8 cellular contexts compared by ENCODE assay signal in the genomic region with DNA sequence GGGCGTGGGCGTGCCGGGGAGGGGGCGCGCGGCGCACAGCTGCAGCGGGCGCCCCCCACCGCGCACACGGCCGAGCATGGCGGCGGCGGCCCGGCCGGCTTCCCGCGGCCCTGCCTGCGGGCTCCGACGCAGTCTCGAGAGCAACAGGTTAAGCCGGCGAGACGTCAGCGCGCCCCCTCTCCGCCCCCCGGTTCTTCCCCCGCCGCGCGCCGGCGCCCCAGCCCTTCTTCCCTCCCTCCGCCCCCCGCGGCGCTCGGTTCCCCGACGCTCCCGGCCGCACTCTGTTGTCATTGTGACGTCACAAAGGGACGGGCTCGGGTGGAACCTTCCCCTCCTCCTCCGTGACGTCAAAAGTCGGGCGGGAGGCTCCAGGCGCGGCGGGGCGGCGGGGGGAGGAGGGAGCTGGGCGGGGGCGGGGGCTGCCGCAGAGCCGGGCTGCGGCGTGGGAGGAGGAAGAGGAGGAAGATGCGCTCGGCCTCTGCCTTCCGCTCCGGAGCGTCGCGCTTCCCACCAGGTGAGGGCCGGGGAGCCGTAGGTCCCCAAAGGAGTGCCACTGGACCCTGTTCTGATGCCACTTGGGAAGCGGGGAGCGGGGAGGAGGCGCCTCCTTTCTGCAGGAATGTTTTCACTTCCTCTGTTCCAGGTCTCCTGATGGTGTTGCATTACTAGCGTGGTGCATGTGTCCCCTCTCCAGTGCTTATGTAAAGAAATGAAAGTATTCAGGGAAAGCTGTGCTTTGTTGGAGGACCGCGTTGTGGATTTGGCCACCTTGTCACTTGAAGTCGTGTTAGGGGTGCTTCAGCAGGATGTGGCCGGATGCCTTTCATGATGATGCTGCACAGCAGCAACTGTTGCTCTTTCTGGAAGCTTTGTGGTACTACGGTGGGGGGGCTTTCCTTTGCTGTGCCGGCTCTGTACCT. TPM values are rescaled to one million over a fixed set of nuclear protein-coding genes. Genes with fewer than 3 reads are reported as not detected.
DNase-seq lines count a peak whose midpoint lies in the region; ATAC-seq and TF ChIP-seq lines count a peak whose summit lies in the region.

No MANE protein-coding gene starts in this region.

- no peaks in the 10 kb centered on the region; the same call in 1 of the 2 replicates for H4K20me1 ChIP-seq in PC-9 (ENCODE audit: insufficient read depth)

- CTCF ChIA-PET in CD8-positive, alpha-beta memory T cell (lab: Charles Lee): interaction anchor here (0.9 to 1.3 kb wide), 3 partner anchors 10 to 57 kb away, joined by 3 to 5 read pairs (median 4); no protein-coding TSS in a partner anchor
- CTCF ChIA-PET in PC-9 (lab: Charles Lee): interaction anchor here (0.5 to 0.7 kb wide), 6 partner anchors 96 to 1563 kb away, joined by 3 to 11 read pairs (median 4); no protein-coding TSS in a partner anchor

- H3F3A ChIP-seq in PC-9 (ENCODE audit: insufficient read depth, low read depth): peaks cover 46% of the 10 kb centered on the region

- H3K27me3 ChIP-seq in CD8-positive, alpha-beta memory T cell (ENCODE audit: insufficient read depth, low read length, poor library complexity, severe bottlenecking): no peaks in the 10 kb centered on the region
- H3K27me3 ChIP-seq in PC-9 (ENCODE audit: insufficient read depth, low read depth): no peaks in the 10 kb centered on the region
- no peaks in the 10 kb centered on the region for H3K27me3 ChIP-seq in mucosa of stomach (ENCODE audit: control insufficient read depth, insufficient read depth, low read length)

- peak overlapping the region; percentile 99 for H3K27ac ChIP-seq in CD8-positive, alpha-beta memory T cell (ENCODE audit: low read depth, low read length)
- peak overlapping the region; percentile 73 for H3K27ac ChIP-seq in PC-9

- H3K4me3 ChIP-seq in CD8-positive, alpha-beta memory T cell (ENCODE audit: low read length): peak overlapping the region; percentile 91
- peak overlapping the region; percentile 85 for H3K4me3 ChIP-seq in Jurkat, Clone E6-1 (ENCODE audit: low read length)
- H3K4me3 ChIP-seq in PC-9 (peak overlapping the region; percentile 64), mucosa of stomach (ENCODE audit: low read length) (peak overlapping the region; percentile 49)

- no peaks in the 10 kb centered on the region for H3K36me3 ChIP-seq in CD8-positive, alpha-beta memory T cell (ENCODE audit: insufficient read depth, low read length)
- H3K36me3 ChIP-seq in PC-9 (ENCODE audit: low read depth) (no peaks in the 10 kb centered on the region; the same call in 1 of the 2 replicates), mucosa of stomach (ENCODE audit: control insufficient read depth, insufficient read depth, low read length) (no peaks in the 10 kb centered on the region)

- peak; percentile 35 for ATAC-seq in GM21515 (IDR thresholded peaks at IDR 0.05; ENCODE audit: unreplicated experiment)

- peaks cover 0 to 25% (median under 1%) of the 10 kb centered on the region in 3 donors for H3K36me3 Mint-ChIP-seq in CD8-positive, alpha-beta memory T cell
- H3K36me3 Mint-ChIP-seq in activated T-cell treated with anti-CD3 and anti-CD28 coated beads, Interleukin-2, amount 50 U/mL, for 24 hours (ENCODE audit: low read depth): peaks cover 70% of the 10 kb centered on the region

- peak overlapping the region; percentile 56 for H3K9ac ChIP-seq in mucosa of stomach (ENCODE audit: low read length)

- peak overlapping the region; percentile 97 to 100 (median 100) for H3K27ac Mint-ChIP-seq in CD8-positive, alpha-beta memory T cell
- H3K27ac Mint-ChIP-seq in activated T-cell treated with anti-CD3 and anti-CD28 coated beads, Interleukin-2, amount 50 U/mL, for 24 hours: peak overlapping the region; percentile 98

- peaks cover 48% of the 10 kb centered on the region for H3K4me1 ChIP-seq in CD8-positive, alpha-beta memory T cell (ENCODE audit: insufficient read depth, low read length)
- H3K4me1 ChIP-seq in PC-9 (replicated peaks; ENCODE audit: insufficient read depth) (peaks cover 45% of the 10 kb centered on the region), mucosa of stomach (ENCODE audit: control insufficient read depth, insufficient read depth, low read length) (peaks cover 12% of the 10 kb centered on the region)

- H3K9me3 Mint-ChIP-seq in CD8-positive, alpha-beta memory T cell: no peaks in the 10 kb centered on the region
- no peaks in the 10 kb centered on the region for H3K9me3 Mint-ChIP-seq in activated T-cell treated with anti-CD3 and anti-CD28 coated beads, Interleukin-2, amount 50 U/mL, for 24 hours

- POLR2A ChIA-PET in CD8-positive, alpha-beta memory T cell (lab: Charles Lee): interaction anchor here (0.5 to 1.4 kb wide), 8 partner anchors 12 to 1634 kb away, joined by 3 to 5 read pairs (median 4); a partner anchor contains a TSS
- POLR2A ChIA-PET in PC-9 (lab: Charles Lee; ENCODE audit: unreplicated experiment): interaction anchor here (0.5 to 0.7 kb wide), 4 partner anchors 89 to 935 kb away, joined by 5 to 9 read pairs (median 6); no protein-coding TSS in a partner anchor

- H3K9me2 ChIP-seq in PC-9 (ENCODE audit: insufficient read depth): no peaks in the 10 kb centered on the region

- peak; percentile 46 for TF ChIP-seq POLR2A in erythroblast (IDR thresholded peaks at IDR 0.05; ENCODE audit: low read length)

- H3K27me3 Mint-ChIP-seq in CD8-positive, alpha-beta memory T cell: peaks cover 0 to 7% of the 10 kb centered on the region in 2 donors
- H3K27me3 Mint-ChIP-seq in activated T-cell treated with anti-CD3 and anti-CD28 coated beads, Interleukin-2, amount 50 U/mL, for 24 hours: no peaks in the 10 kb centered on the region

- DNase-seq in CD8-positive, alpha-beta memory T cell: peak; percentile 96 to 99 (median 97)
- peak; percentile 97 for DNase-seq in Jurkat, Clone E6-1 (ENCODE audit: low read depth, low spot score)
- peak; percentile 85 to 95 for DNase-seq in PC-9
- peak; percentile 92 for DNase-seq in activated T-cell treated with anti-CD3 and anti-CD28 coated beads, Interleukin-2, amount 50 U/mL, for 24 hours
- DNase-seq in erythroblast (lab: John Stamatoyannopoulos, UW): peak; percentile 98 to 99
- peak; percentile 90 for DNase-seq in stimulated activated CD8-positive, alpha-beta memory T cell treated with anti-CD3 and anti-CD28 coated beads, Interleukin-4, amount 100 ng/mL, for 24 hours (ENCODE audit: low read depth)

- peak overlapping the region; percentile 92 to 99 (median 97) for H3K4me3 Mint-ChIP-seq in CD8-positive, alpha-beta memory T cell
- H3K4me3 Mint-ChIP-seq in activated T-cell treated with anti-CD3 and anti-CD28 coated beads, Interleukin-2, amount 50 U/mL, for 24 hours: peak overlapping the region; percentile 96

- intact Hi-C loops in PC-9 (cut with micrococcal nuclease; ENCODE audit: unreplicated experiment): loop anchor here (2.0 to 5.0 kb wide), 6 partner anchors 36 to 366 kb away; no protein-coding TSS in a partner anchor

- H3K79me2 ChIP-seq in PC-9 (ENCODE audit: low read depth): peaks cover 72% of the 10 kb centered on the region

- H3K4me1 Mint-ChIP-seq in CD8-positive, alpha-beta memory T cell: peaks cover 62 to 77% (median 63%) of the 10 kb centered on the region in 3 donors
- peaks cover 57% of the 10 kb centered on the region for H3K4me1 Mint-ChIP-seq in activated T-cell treated with anti-CD3 and anti-CD28 coated beads, Interleukin-2, amount 50 U/mL, for 24 hours (ENCODE audit: low read depth)

- H3K9me3 ChIP-seq in CD8-positive, alpha-beta memory T cell (ENCODE audit: low read length): no peaks in the 10 kb centered on the region
- no peaks in the 10 kb centered on the region for H3K9me3 ChIP-seq in PC-9 (ENCODE audit: insufficient read depth, low read depth)
- H3K9me3 ChIP-seq in mucosa of stomach (ENCODE audit: control insufficient read depth, low read length): no peaks in the 10 kb centered on the region

- peak; percentile 25; the same call in 1 of the 2 replicates for TF ChIP-seq CTCF in PC-9 (conservative IDR thresholded peaks at IDR 0.05)

- H2AFZ ChIP-seq in PC-9: peak overlapping the region; percentile 58; the same call in 1 of the 2 replicates

- no TSS peak for BruUV-seq in PC-9 (replicated peaks; lab: Mats Ljungman, UMichigan)

- H3K4me2 ChIP-seq in PC-9: peak overlapping the region; percentile 84

RNA-seq across cellular contexts. Expression of a gene that starts 2.8 kb away (rescaled TPM):
- total RNA-seq in CD8-positive, alpha-beta memory T cell: 10 to 100 TPM; 25.0 to 25.5 TPM
- 12.0 TPM for polyA plus RNA-seq in CD8-positive, alpha-beta memory T cell
- polyA plus RNA-seq in Jurkat, Clone E6-1 (2012; ENCODE audit: insufficient read depth, insufficient read length): 35.4 TPM
- 31.1 and 35.0 TPM in 2 replicates for total RNA-seq in PC-9 (2021)

Comparison
In these comparisons a context has a peak if more than half of its experiments do, and no peak if none do; other contexts are left out.
1. Peak in every context shown above with its lines: DNase-seq, ATAC-seq, H3K4me3 ChIP-seq and H3K27ac ChIP-seq.